In genomic region chr1:224897928-224898327, GRCh38 we compare ENCODE assay signal across 12 cellular contexts. TPM values are rescaled to one million over a fixed set of nuclear protein-coding genes. Genes with fewer than 3 reads are reported as not detected.
"Had no signal": no experiment of that assay in that cellular context is flagged by ENCODE, and none has a peak within 500 bp of the region (broad histone marks: within the 10 kb centered on the region; RNA-seq: fewer than 3 reads in every experiment).

No MANE protein-coding gene starts in this region.

- H3K4me3 ChIP-seq: GM23248, GM23338, HAP-1 had no signal

- H2AFZ ChIP-seq: GM23248, GM23338 had no signal

- H3K4me2 ChIP-seq: GM23338 had no signal

- FAIRE-seq: H1, H54 had no signal

- H3K4me1 ChIP-seq: HAP-1 had no signal

- H3K27ac ChIP-seq: GM23248 had no signal

- H3K9ac ChIP-seq: GM23248 had no signal

- DNase-seq: GOT3, H7, H9, HCEC 1CT, HFFc6 had no signal

- H3K9me3 ChIP-seq: HAP-1 had no signal

- H3K36me3 ChIP-seq: HAP-1 had no signal

- ATAC-seq: GM23338, HCT116 had no signal

RNA-seq across cellular contexts. Expression of gene DNAH14, which starts 31.5 kb away (rescaled TPM):
- total RNA-seq: H4 had no signal
